ENCODE assay signal across 26 cellular contexts in the genomic region with DNA sequence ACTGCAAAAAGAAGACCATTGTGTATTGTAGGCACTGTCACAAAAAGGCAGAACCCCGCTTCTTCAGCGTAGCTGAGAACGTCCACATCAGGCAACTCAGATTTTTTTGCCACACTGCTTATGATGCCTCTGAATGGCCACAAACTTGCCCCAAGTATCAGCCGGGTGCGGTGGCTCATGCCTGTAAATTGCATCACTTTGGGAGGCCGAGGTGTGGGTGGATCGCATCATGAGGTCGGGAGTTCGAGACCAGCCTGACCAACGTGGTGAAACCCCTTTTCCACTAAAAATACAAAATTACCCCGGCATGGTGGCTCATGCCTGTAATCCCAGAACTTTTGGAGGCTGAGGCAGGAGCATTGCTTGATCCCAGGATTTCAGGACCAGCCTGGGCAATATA. TPM values are rescaled to one million over a fixed set of nuclear protein-coding genes. Genes with fewer than 3 reads are reported as not detected.
A peak's percentile ranks its signal among the peaks of the same experiment; 100 is the strongest.
DNase-seq lines count a peak whose midpoint lies in the region; ATAC-seq, FAIRE-seq and TF ChIP-seq lines count a peak whose summit lies in the region.
"Had no signal": no experiment of that assay in that cellular context is flagged by ENCODE, and none has a peak within 500 bp of the region (broad histone marks: within the 10 kb centered on the region; RNA-seq: fewer than 3 reads in every experiment).

No MANE protein-coding gene starts in this region.

- no peak overlapping the region for H3K9ac ChIP-seq in kidney (ENCODE audit: low read length in 2 of 2)

- H3K4me3 ChIP-seq in right atrium auricular region = no peak overlapping the region
- no peak overlapping the region for H3K4me3 ChIP-seq in kidney (ENCODE audit: low read length in 2 of 2)
- H3K4me3 ChIP-seq: SJCRH30 had no signal

- H3K27ac ChIP-seq in right atrium auricular region = no peak overlapping the region
- H3K27ac ChIP-seq in kidney (ENCODE audit: low read depth in 2 of 2, low read length in 2 of 2) = no peak overlapping the region
- H3K27ac ChIP-seq: SJCRH30 had no signal

- no peaks in the 10 kb centered on the region for H3K27me3 Mint-ChIP-seq in T-helper 2 cell treated with Interferon-gamma antibody and Interleukin-4, amounts not matched to agents 5 μg/mL and 100 μg/mL, for 36 hours (ENCODE audit: low read depth)

- no peaks in the 10 kb centered on the region for H3K36me3 Mint-ChIP-seq in T-helper 2 cell treated with Interferon-gamma antibody and Interleukin-4, amounts not matched to agents 5 μg/mL and 100 μg/mL, for 36 hours (ENCODE audit: low read depth)
- H3K36me3 Mint-ChIP-seq: CD4-positive, CD25-positive, alpha-beta regulatory T cell had no signal

- peaks cover 7% of the 10 kb centered on the region for H3K9me3 Mint-ChIP-seq in T-helper 2 cell treated with Interferon-gamma antibody and Interleukin-4, amounts not matched to agents 5 μg/mL and 100 μg/mL, for 36 hours

- no peak overlapping the region for H3K4me3 Mint-ChIP-seq in T-helper 2 cell treated with Interferon-gamma antibody and Interleukin-4, amounts not matched to agents 5 μg/mL and 100 μg/mL, for 36 hours
- H3K4me3 Mint-ChIP-seq: CD4-positive, CD25-positive, alpha-beta regulatory T cell had no signal

- H3K36me3 ChIP-seq in right atrium auricular region (no peaks in the 10 kb centered on the region), kidney (ENCODE audit: control insufficient read depth in 1 of 2, insufficient read depth in 2 of 2, low read length in 2 of 2) (no peaks in the 10 kb centered on the region)
- H3K36me3 ChIP-seq: BE2C, SJCRH30 had no signal

- H3K4me1 Mint-ChIP-seq in T-helper 2 cell treated with Interferon-gamma antibody and Interleukin-4, amounts not matched to agents 5 μg/mL and 100 μg/mL, for 36 hours (ENCODE audit: low read depth) = peaks cover 17% of the 10 kb centered on the region

- H3K4me1 ChIP-seq in right atrium auricular region = no peaks in the 10 kb centered on the region
- H3K4me1 ChIP-seq in kidney (ENCODE audit: control insufficient read depth in 1 of 2, insufficient read depth in 1 of 2, low read depth in 1 of 2, low read length in 2 of 2) = no peaks in the 10 kb centered on the region
- H3K4me1 ChIP-seq: BE2C, SJCRH30 had no signal

- peak; percentile 17 for DNase-seq in T-helper 2 cell treated with Interferon-gamma antibody and Interleukin-4, amounts not matched to agents 5 μg/mL and 100 μg/mL, for 36 hours (ENCODE audit: low spot score)
- DNase-seq in T-helper 2 cell (no peak), Right ventricle myocardium inferior (ENCODE audit: missing footprints) (peak; percentile 48), right atrium auricular region (ENCODE audit: low spot score) (no peak), MV-4-11 (lab: John Stamatoyannopoulos, UW) (peak; percentile 53), kidney (peak; percentile 28), COR-L47 (lab: John Stamatoyannopoulos, UW) (no peak), NCI-H345 (lab: John Stamatoyannopoulos, UW) (no peak)
- DNase-seq: 8988T; ACHN; BE2C; CD4-positive, CD25-positive, alpha-beta regulatory T cell; IMR-90; KG1; MM.1S; NCI-H1105 treated with DMSO at 0.1 percent for 48 hours; NCI-H146; NCI-H1930; NCI-H446 treated with DMSO at 0.1 percent for 48 hours; NCI-H526; NCI-H82; SJCRH30 had no signal

- FAIRE-seq in kidney (lab: Jason Lieb, UNC) = no peak
- FAIRE-seq: D721Med, H54 had no signal

- no peaks in the 10 kb centered on the region for H3K27me3 ChIP-seq in right atrium auricular region
- H3K27me3 ChIP-seq: BE2C, SJCRH30 had no signal

- no peak for ATAC-seq in Right ventricle myocardium inferior
- ATAC-seq: Panc1, SK-N-SH treated with all-trans-retinoic acid at 6 μM for 48 hours had no signal

- TF ChIP-seq CTCF in right atrium auricular region (IDR thresholded peaks at IDR 0.05) (no peak), kidney (IDR thresholded peaks at IDR 0.05; ENCODE audit: borderline replicate concordance, extremely low read depth, insufficient read depth) (no peak)

- no peak overlapping the region for H3K27ac Mint-ChIP-seq in T-helper 2 cell treated with Interferon-gamma antibody and Interleukin-4, amounts not matched to agents 5 μg/mL and 100 μg/mL, for 36 hours

- H3K9me3 ChIP-seq in right atrium auricular region (no peaks in the 10 kb centered on the region), kidney (ENCODE audit: control insufficient read depth in 1 of 2, low read length in 2 of 2) (no peaks in the 10 kb centered on the region)
- H3K9me3 ChIP-seq: BE2C, SJCRH30 had no signal

- intact Hi-C loops in Right ventricle myocardium inferior (cut with DNase I) (no loop called here), kidney (cut with DNase I) (no loop called here)

RNA-seq across cellular contexts. Expression of gene IL3RA, which starts 14.9 kb away (rescaled TPM):
- 8.1 TPM for total RNA-seq in Right ventricle myocardium inferior
- total RNA-seq in right atrium auricular region = 1 to 10 TPM; 2.4 to 3.2 TPM
- 4.6 TPM for total RNA-seq in kidney
- polyA plus RNA-seq in kidney (ENCODE audit: insufficient read depth, low read depth, low replicate concordance) = 10.2 TPM
- total RNA-seq: IMR-90, SJCRH30 had no signal
- polyA plus RNA-seq: IMR-90 had no signal

RNA-seq across cellular contexts. Expression of gene CSF2RA, which starts 53.1 kb away (rescaled TPM):
- total RNA-seq in Right ventricle myocardium inferior (3.6 TPM), right atrium auricular region (1 to 10 TPM in 1 of 2 donors, under 1 TPM in 1; 0.26 to 3.1 TPM), kidney (15.5 TPM)
- polyA plus RNA-seq in kidney (ENCODE audit: insufficient read depth, low read depth, low replicate concordance) = 1.9 TPM
- total RNA-seq: CD4-positive, CD25-positive, alpha-beta regulatory T cell; IMR-90 had no signal
- polyA plus RNA-seq: CD4-positive, CD25-positive, alpha-beta regulatory T cell; IMR-90 had no signal

Comparison
In these comparisons a context has a peak if more than half of its experiments do, and no peak if none do; other contexts are left out.
1. DNase-seq: peak in T-helper 2 cell treated with Interferon-gamma antibody and Interleukin-4, amounts not matched to agents 5 μg/mL and 100 μg/mL, for 36 hours (single experiment), Right ventricle myocardium inferior (single experiment), MV-4-11 (single experiment) and kidney (single experiment); none in T-helper 2 cell (0 of 5), right atrium auricular region (single experiment), COR-L47 (single experiment) and NCI-H345 (single experiment).